In genomic region chr19:12093777-12094176, GRCh38 we compare ENCODE assay signal across 30 cellular contexts. TPM values are rescaled to one million over a fixed set of nuclear protein-coding genes. Genes with fewer than 3 reads are reported as not detected.
A peak's percentile ranks its signal among the peaks of the same experiment; 100 is the strongest.
DNase-seq lines count a peak whose midpoint lies in the region; ATAC-seq, FAIRE-seq and TF ChIP-seq lines count a peak whose summit lies in the region.
"Had no signal": no experiment of that assay in that cellular context is flagged by ENCODE, and none has a peak within 500 bp of the region (broad histone marks: within the 10 kb centered on the region; RNA-seq: fewer than 3 reads in every experiment).

No MANE protein-coding gene starts in this region.

- TF ChIP-seq EP300 in GM12878 (IDR thresholded peaks at IDR 0.05; ENCODE audit: borderline replicate concordance in 1 of 2, control insufficient read depth in 1 of 2, low read depth in 2 of 2, low read length in 2 of 2), result no peak

- H2BK5ac ChIP-seq in H9 (ENCODE audit: insufficient read length, low read length), result no peak overlapping the region

- peaks cover 18% of the 10 kb centered on the region for H3K36me3 Mint-ChIP-seq in activated T-cell treated with anti-CD3 and anti-CD28 coated beads, Interleukin-2, amount 50 U/mL, for 24 hours (ENCODE audit: low read depth)
- H3K36me3 Mint-ChIP-seq in H9 (ENCODE audit: insufficient read depth in 1 of 3, low read depth in 3 of 3), result peaks cover 47 to 52% (median 48%) of the 10 kb centered on the region in 3 experiments
- H3K36me3 Mint-ChIP-seq in osteocyte (ENCODE audit: unreplicated experiment), result peaks cover 22% of the 10 kb centered on the region
- peaks cover 9 to 15% of the 10 kb centered on the region in 2 donors for H3K36me3 Mint-ChIP-seq in stimulated activated naive B cell treated with anti-CD40 and anti-IgM and Interleukin-4, amounts not matched to agents 10 μg/mL and 1 μg/mL and 100 μg/mL, for 72 hours

- TF ChIP-seq CTCF in H9 (conservative IDR thresholded peaks at IDR 0.05) (no peak), GM12878 (IDR thresholded peaks at IDR 0.05 in 2 of 3, conservative IDR thresholded peaks at IDR 0.05 in 1 of 3; ENCODE audit: control insufficient read depth in 2 of 3, extremely low read depth in 1 of 3, insufficient read depth in 1 of 3, low read depth in 3 of 3, low read length in 3 of 3) (no peak), osteocyte (IDR thresholded peaks at IDR 0.05) (no peak)

- peaks cover 4% of the 10 kb centered on the region for H3K23me2 ChIP-seq in H9 (ENCODE audit: insufficient read length, low read depth, low read length, poor library complexity, severe bottlenecking)

- intact Hi-C loops in GM12878 (cut with micrococcal nuclease; ENCODE audit: unreplicated experiment), result no loop called here

- SMC1A ChIA-PET in GM12878 (lab: Charles Lee; ENCODE audit: uncharacterized antibody, unreplicated experiment), result no interaction called here

- H2BK20ac ChIP-seq in H9 (ENCODE audit: low read depth, low read length, poor library complexity, severe bottlenecking), result no peak overlapping the region

- H3F3A ChIP-seq in GM23248 (ENCODE audit: insufficient read depth), result peaks cover 9% of the 10 kb centered on the region; the same call in 1 of the 2 replicates

- in situ Hi-C loops in GM12878 (cut with MboI), result no loop called here
- in situ Hi-C loops in GM23248 (cut with MboI), result no loop called here

- peaks cover 6% of the 10 kb centered on the region for H3K4me1 Mint-ChIP-seq in activated T-cell treated with anti-CD3 and anti-CD28 coated beads, Interleukin-2, amount 50 U/mL, for 24 hours (ENCODE audit: low read depth)
- peaks cover 12 to 19% of the 10 kb centered on the region in 2 experiments for H3K4me1 Mint-ChIP-seq in H9
- H3K4me1 Mint-ChIP-seq in osteocyte (ENCODE audit: unreplicated experiment), result peaks cover 15% of the 10 kb centered on the region
- peaks cover 8 to 23% of the 10 kb centered on the region in 2 donors for H3K4me1 Mint-ChIP-seq in stimulated activated naive B cell treated with anti-CD40 and anti-IgM and Interleukin-4, amounts not matched to agents 10 μg/mL and 1 μg/mL and 100 μg/mL, for 72 hours

- no peak overlapping the region for H2BK12ac ChIP-seq in H9 (ENCODE audit: insufficient read length, low read depth, low read length)

- H3K9me3 Mint-ChIP-seq in activated T-cell treated with anti-CD3 and anti-CD28 coated beads, Interleukin-2, amount 50 U/mL, for 24 hours, result peaks cover 10% of the 10 kb centered on the region
- H3K9me3 Mint-ChIP-seq in H9 (peaks cover 30 to 42% of the 10 kb centered on the region in 2 experiments), osteocyte (ENCODE audit: unreplicated experiment) (peaks cover 17% of the 10 kb centered on the region)
- no peaks in the 10 kb centered on the region for H3K9me3 Mint-ChIP-seq in stimulated activated naive B cell treated with anti-CD40 and anti-IgM and Interleukin-4, amounts not matched to agents 10 μg/mL and 1 μg/mL and 100 μg/mL, for 72 hours

- no peak overlapping the region for H4K91ac ChIP-seq in H9 (ENCODE audit: insufficient read length, low read depth, low read length)

- H3K9ac ChIP-seq in H9 (ENCODE audit: extremely low read depth, insufficient read length, low read length) (no peak overlapping the region), GM12878 (ENCODE audit: control insufficient read depth, insufficient read depth, low read length) (no peak overlapping the region), GM23248 (no peak overlapping the region)
- H3K9ac ChIP-seq: KMS-11 had no signal

- WGBS in H9 (ENCODE audit: extremely low coverage, insufficient read length, low lambda C conversion rate), result no CpG with 5 or more reads among the region's 3 CpGs
- 0% methylated on average over 3 of the region's 3 CpGs for WGBS in GM12878 (ENCODE audit: insufficient coverage, insufficient replicate concordance, low lambda C conversion rate, missing lambda C conversion rate)
- WGBS in GM23248 (ENCODE audit: low coverage in 1 of 2, low lambda C conversion rate in 2 of 2, missing lambda C conversion rate in 2 of 2), 2 experiments, result 88 to 90% methylated on average over 3 of the region's 3 CpGs

- H3K4me3 ChIP-seq in GM12878, result no peak overlapping the region
- H3K4me3 ChIP-seq in GM23248, result no peak overlapping the region
- H3K4me3 ChIP-seq: body of pancreas, mucosa of descending colon had no signal

- no peak overlapping the region for H2BK15ac ChIP-seq in H9 (ENCODE audit: low read depth, low read length)

- no peak overlapping the region for H4K8ac ChIP-seq in H9 (replicated peaks; ENCODE audit: insufficient read length, low read depth, low read length)

- H3K9me3 ChIP-seq in H9 (ENCODE audit: control insufficient read depth, low read depth, low read length) (no peaks in the 10 kb centered on the region), GM12878 (replicated peaks; ENCODE audit: control insufficient read depth, insufficient read depth, low read length) (peaks cover 2% of the 10 kb centered on the region; the same call in 2 of the 3 replicates), GM23248 (ENCODE audit: low read depth) (no peaks in the 10 kb centered on the region)
- H3K9me3 ChIP-seq: body of pancreas, Caco-2, upper lobe of right lung had no signal

- H2AFZ ChIP-seq in H9 (ENCODE audit: low read length), result no peak overlapping the region
- no peak overlapping the region for H2AFZ ChIP-seq in GM12878 (ENCODE audit: control insufficient read depth, low read depth, low read length)
- H2AFZ ChIP-seq in GM23248, result no peak overlapping the region

- H3K27ac ChIP-seq in H9 (ENCODE audit: insufficient read length, low read depth, low read length) (no peak overlapping the region), GM12878 (ENCODE audit: control insufficient read depth, insufficient read depth) (no peak overlapping the region), GM23248 (no peak overlapping the region)
- H3K27ac ChIP-seq: body of pancreas, KMS-11, RWPE1, SK-N-MC, upper lobe of right lung, VCaP had no signal

- H4K20me1 ChIP-seq in H9 (ENCODE audit: control insufficient read depth, insufficient read depth, insufficient read length), result no peaks in the 10 kb centered on the region
- no peaks in the 10 kb centered on the region for H4K20me1 ChIP-seq in GM12878 (ENCODE audit: control insufficient read depth, insufficient read depth)
- no peaks in the 10 kb centered on the region for H4K20me1 ChIP-seq in GM23248 (ENCODE audit: insufficient read depth)

- no peak for DNase-seq in activated T-cell treated with anti-CD3 and anti-CD28 coated beads, Interleukin-2, amount 50 U/mL, for 24 hours
- no peak for DNase-seq in activated T-cell treated with anti-CD3 and anti-CD28 coated beads, Interleukin-2, amount 50 U/mL, for 48 hours
- no peak for DNase-seq in H9
- peak; percentile 23 for DNase-seq in GM12878 (ENCODE audit: low read depth, low spot score)
- no peak for DNase-seq in osteocyte (ENCODE audit: extremely low spot score, unreplicated experiment)
- DNase-seq in GDM1 (lab: John Stamatoyannopoulos, UW), result no peak
- DNase-seq in stimulated activated naive B cell treated with anti-CD40 and anti-IgM and Interleukin-4, amounts not matched to agents 10 μg/mL and 1 μg/mL and 100 μg/mL, for 72 hours, result no peak
- no peak for DNase-seq in GM23248
- DNase-seq: activated CD4-positive, alpha-beta memory T cell treated with anti-CD3 and anti-CD28 coated beads, Interleukin-2, amount 10 ng/mL, durations not matched to agents 7 days and 5 days; body of pancreas; Caco-2; effector memory CD4-positive, alpha-beta T cell; foreskin melanocyte; hippocampal formation; islet precursor cell; mucosa of descending colon; NCI-H1694 treated with DMSO at 0.1 percent for 48 hours; NCI-H526; nucleus accumbens; stimulated activated CD4-positive, alpha-beta T cell treated with anti-CD3 and anti-CD28 coated beads, Interleukin-4, amount 100 ng/mL, for 1 hour; upper lobe of right lung had no signal

- H3K9me2 ChIP-seq in GM23248 (ENCODE audit: insufficient read depth), result no peaks in the 10 kb centered on the region

- BruUV-seq in GM12878 (replicated peaks; lab: Mats Ljungman, UMichigan), result no TSS peak

- no peak overlapping the region for H3K27ac Mint-ChIP-seq in activated T-cell treated with anti-CD3 and anti-CD28 coated beads, Interleukin-2, amount 50 U/mL, for 24 hours
- H3K27ac Mint-ChIP-seq in H9, result no peak overlapping the region
- no peak overlapping the region for H3K27ac Mint-ChIP-seq in osteocyte (ENCODE audit: unreplicated experiment)
- H3K27ac Mint-ChIP-seq in stimulated activated naive B cell treated with anti-CD40 and anti-IgM and Interleukin-4, amounts not matched to agents 10 μg/mL and 1 μg/mL and 100 μg/mL, for 72 hours, result no peak overlapping the region
- H3K27ac Mint-ChIP-seq: activated CD4-positive, alpha-beta memory T cell treated with anti-CD3 and anti-CD28 coated beads, Interleukin-2, amount 10 ng/mL, durations not matched to agents 7 days and 5 days; B cell had no signal

- H3K27me3 ChIP-seq in H9 (ENCODE audit: insufficient read depth, low read length) (no peaks in the 10 kb centered on the region), GM12878 (replicated peaks in 1 of 2; ENCODE audit: control insufficient read depth in 2 of 2, insufficient read depth in 2 of 2, low read length in 1 of 2) (no peaks in the 10 kb centered on the region), GM23248 (replicated peaks; ENCODE audit: insufficient read depth) (no peaks in the 10 kb centered on the region)
- H3K27me3 ChIP-seq: body of pancreas, upper lobe of right lung had no signal

- no peaks in the 10 kb centered on the region for H3K36me3 ChIP-seq in GM12878 (ENCODE audit: control insufficient read depth in 2 of 2, insufficient read depth in 2 of 2, low read length in 1 of 2)
- no peaks in the 10 kb centered on the region for H3K36me3 ChIP-seq in GM23248 (ENCODE audit: low read depth)
- H3K36me3 ChIP-seq: upper lobe of right lung had no signal

- no peak overlapping the region for H3K14ac ChIP-seq in H9 (ENCODE audit: insufficient read depth, low read length)

- no peak overlapping the region for H3K4ac ChIP-seq in H9 (ENCODE audit: low read depth, low read length)

- H3K18ac ChIP-seq in H9 (ENCODE audit: insufficient read length, low read depth, low read length), result no peak overlapping the region

- no peak for TF ChIP-seq RAD21 in GM12878 (IDR thresholded peaks at IDR 0.05; ENCODE audit: insufficient read depth, low read depth, low read length)

- RAD21 ChIA-PET in GM12878 (lab: Charles Lee; ENCODE audit: unreplicated experiment), result no interaction called here

- H2BK120ac ChIP-seq in H9 (ENCODE audit: low read depth, low read length, poor library complexity, severe bottlenecking), result no peak overlapping the region

- peaks cover 7% of the 10 kb centered on the region for H3K79me1 ChIP-seq in H9 (ENCODE audit: insufficient read depth, low read depth, low read length, poor library complexity, severe bottlenecking)

- H3K79me2 ChIP-seq in H9 (ENCODE audit: insufficient read depth, low read length), result peaks cover 4% of the 10 kb centered on the region; the same call in 1 of the 2 replicates
- no peaks in the 10 kb centered on the region for H3K79me2 ChIP-seq in GM12878 (ENCODE audit: control insufficient read depth, insufficient read depth, low read length)
- peaks cover 51% of the 10 kb centered on the region for H3K79me2 ChIP-seq in GM23248 (ENCODE audit: insufficient read depth)

- no peak overlapping the region for H2AK5ac ChIP-seq in H9 (ENCODE audit: insufficient read length, low read length)

- H3K4me1 ChIP-seq in H9 (ENCODE audit: insufficient read depth, low read length), result no peaks in the 10 kb centered on the region
- H3K4me1 ChIP-seq in GM12878 (ENCODE audit: control insufficient read depth, insufficient read depth, low read length), result no peaks in the 10 kb centered on the region
- peaks cover 5% of the 10 kb centered on the region; the same call in 1 of the 2 replicates for H3K4me1 ChIP-seq in GM23248 (ENCODE audit: insufficient read depth)
- H3K4me1 ChIP-seq: Caco-2 had no signal

- no peak overlapping the region for H3K23ac ChIP-seq in H9 (ENCODE audit: insufficient read length, low read depth, low read length)

- H3T11ph ChIP-seq in H9 (ENCODE audit: low read length), result no peak overlapping the region

- POLR2A ChIA-PET in GM12878 (lab: Charles Lee), result interaction anchor here (0.6 kb wide), 2 partner anchors 24 to 241 kb away, joined by 5 to 7 read pairs; no protein-coding TSS in a partner anchor

- no peak for TF ChIP-seq POLR2A in GM12878 (IDR thresholded peaks at IDR 0.05; ENCODE audit: low read depth, low read length)

- H3K4me3 Mint-ChIP-seq in activated T-cell treated with anti-CD3 and anti-CD28 coated beads, Interleukin-2, amount 50 U/mL, for 24 hours, result peak overlapping the region; percentile 81
- H3K4me3 Mint-ChIP-seq in H9 (peak overlapping the region; percentile 88 to 94; a peak in 4 of 5 replicates), osteocyte (ENCODE audit: unreplicated experiment) (peak overlapping the region; percentile 86)
- peak overlapping the region in 1 of 2 donors; percentile 90 for H3K4me3 Mint-ChIP-seq in stimulated activated naive B cell treated with anti-CD40 and anti-IgM and Interleukin-4, amounts not matched to agents 10 μg/mL and 1 μg/mL and 100 μg/mL, for 72 hours

- no peak overlapping the region for H4K5ac ChIP-seq in H9 (ENCODE audit: insufficient read length, low read depth, low read length)

- FAIRE-seq in GM12878 (lab: Jason Lieb, UNC), result peak; percentile 49

- H3K56ac ChIP-seq in H9 (ENCODE audit: insufficient read length, low read depth, low read length), result no peak overlapping the region

- CTCF ChIA-PET in GM12878 (lab: Yijun Ruan, JAX), result interaction anchor here (4.1 kb wide), 1 partner anchor 170 kb away, joined by 26 read pairs; the partner anchor contains the start of gene ZNF700

- peak; percentile 36; the same call in 2 of the 3 replicates for ATAC-seq in GM12878
- ATAC-seq in stimulated activated naive B cell treated with anti-CD40 and anti-IgM and Interleukin-4, amounts not matched to agents 10 μg/mL and 1 μg/mL and 100 μg/mL, for 72 hours (replicated peaks), result no peak
- ATAC-seq: body of pancreas, esophagus mucosa, mucosa of descending colon, upper lobe of right lung had no signal

- peaks cover 29% of the 10 kb centered on the region for H3K27me3 Mint-ChIP-seq in activated T-cell treated with anti-CD3 and anti-CD28 coated beads, Interleukin-2, amount 50 U/mL, for 24 hours
- H3K27me3 Mint-ChIP-seq in H9 (ENCODE audit: low read depth) (no peaks in the 10 kb centered on the region), osteocyte (ENCODE audit: unreplicated experiment) (no peaks in the 10 kb centered on the region)
- H3K27me3 Mint-ChIP-seq in stimulated activated naive B cell treated with anti-CD40 and anti-IgM and Interleukin-4, amounts not matched to agents 10 μg/mL and 1 μg/mL and 100 μg/mL, for 72 hours, result no peaks in the 10 kb centered on the region

- H3K4me2 ChIP-seq in H9 (ENCODE audit: insufficient read depth, insufficient read length, low read length), result no peak overlapping the region
- no peak overlapping the region; the same call in 1 of the 2 replicates for H3K4me2 ChIP-seq in GM12878 (ENCODE audit: control insufficient read depth, insufficient read depth)
- no peak overlapping the region for H3K4me2 ChIP-seq in GM23248 (ENCODE audit: unreplicated experiment)
- H3K4me2 ChIP-seq: KMS-11 had no signal

RNA-seq across cellular contexts. Expression of gene ZNF844, which starts 29.2 kb away (rescaled TPM):
- total RNA-seq in H9 (2021) (8.7 and 10.0 TPM in 2 replicates), GM12878 (2014; rRNA removed) (0.96 and 1.0 TPM in 2 replicates), GM12878 (2014; rRNA removed; fragmentation: Illumina TruSeq; extraction: Trizol) (1.0 and 1.1 TPM in 2 replicates), GM12878 (2021) (1.1 and 1.4 TPM in 2 replicates), osteocyte (10.2 and 12.7 TPM in 2 replicates)
- total RNA-seq in GM12878 (2013; cell fraction: nucleolus; rRNA removed), result 1.1 and 1.4 TPM in 2 replicates
- 2.2 TPM for polyA plus RNA-seq in GM12878 (2011; ENCODE audit: low read depth)
- polyA plus RNA-seq in GM12878 (2011; rRNA removed) (0.16 and 0.24 TPM in 2 replicates), GM12878 (2014; fragmentation: Illumina TruSeq; extraction: Trizol) (0.93 and 1.5 TPM in 2 replicates), GM12878 (2014; fragmentation: Nextera tagmentation; extraction: Ambion mirVana) (under 1 TPM; 0.16 to 0.26 TPM), GM12878 (2014; rRNA removed) (0.38 and 0.47 TPM in 2 replicates), GM12878 (2016; fragmentation: Nextera tagmentation; extraction: Ambion mirVana) (under 1 TPM; 0.42 to 0.96 TPM), GM23248 (2016; fragmentation: Nextera tagmentation; extraction: Ambion mirVana) (1.7 and 2.3 TPM in 2 replicates)
- polyA plus RNA-seq in GM12878 (2011; cell fraction: cytosol; rRNA removed), result 0.07 and 0.10 TPM in 2 replicates
- polyA plus RNA-seq in GM12878 (2011; cell fraction: nucleus; rRNA removed), result 0.09 and 0.13 TPM in 2 replicates
- 2.9 and 3.5 TPM in 2 replicates for polyA plus RNA-seq in GM12878 (2012)
- polyA minus RNA-seq in GM12878 (2011; rRNA and poly(A)+ RNA removed), result 0.07 and 0.10 TPM in 2 replicates
- not detected in 2 replicates for polyA minus RNA-seq in GM12878 (2011; cell fraction: cytosol; rRNA and poly(A)+ RNA removed)
- polyA minus RNA-seq in GM12878 (2011; cell fraction: nucleus; rRNA and poly(A)+ RNA removed), result 0.10 and 0.12 TPM in 2 replicates
- total RNA-seq in GM23248 (2014; rRNA removed; shearing (Covaris generic)), result 4.0 and 4.2 TPM in 2 replicates
- total RNA-seq: A172 had no signal

RNA-seq across cellular contexts. Expression of gene ZNF878, which starts 41.0 kb away (rescaled TPM):
- total RNA-seq in H9 (2021), result 5.4 and 5.6 TPM in 2 replicates
- 24.9 and 26.8 TPM in 2 replicates for total RNA-seq in GM12878 (2013; cell fraction: nucleolus; rRNA removed)
- total RNA-seq in GM12878 (2014; rRNA removed), result 0.68 and 1.3 TPM in 2 replicates
- total RNA-seq in GM12878 (2014; rRNA removed; fragmentation: Illumina TruSeq; extraction: Trizol), result 1.1 and 1.7 TPM in 2 replicates
- total RNA-seq in GM12878 (2021), result 0.74 TPM in 2 replicates
- polyA plus RNA-seq in GM12878 (2011; ENCODE audit: low read depth), result 0.43 TPM
- polyA plus RNA-seq in GM12878 (2011; rRNA removed), result 1.3 and 1.8 TPM in 2 replicates
- 0.52 and 0.69 TPM in 2 replicates for polyA plus RNA-seq in GM12878 (2011; cell fraction: cytosol; rRNA removed)
- 1.2 TPM in 2 replicates for polyA plus RNA-seq in GM12878 (2011; cell fraction: nucleus; rRNA removed)
- 0.79 and 0.83 TPM in 2 replicates for polyA plus RNA-seq in GM12878 (2012)
- 0.63 and 0.97 TPM in 2 replicates for polyA plus RNA-seq in GM12878 (2014; fragmentation: Illumina TruSeq; extraction: Trizol)
- under 1 TPM; 0.24 to 0.79 TPM for polyA plus RNA-seq in GM12878 (2014; fragmentation: Nextera tagmentation; extraction: Ambion mirVana)
- 0.30 and 0.33 TPM in 2 replicates for polyA plus RNA-seq in GM12878 (2014; rRNA removed)
- polyA plus RNA-seq in GM12878 (2016; fragmentation: Nextera tagmentation; extraction: Ambion mirVana), result under 1 TPM; 0.44 to 0.82 TPM
- 2.6 and 3.7 TPM in 2 replicates for polyA minus RNA-seq in GM12878 (2011; rRNA and poly(A)+ RNA removed)
- 0.52 and 1.7 TPM in 2 replicates for polyA minus RNA-seq in GM12878 (2011; cell fraction: cytosol; rRNA and poly(A)+ RNA removed)
- polyA minus RNA-seq in GM12878 (2011; cell fraction: nucleus; rRNA and poly(A)+ RNA removed), result 1.7 and 2.1 TPM in 2 replicates
- total RNA-seq in osteocyte, result 0.38 TPM in 1 of 2 replicates, not detected in the other
- total RNA-seq in GM23248 (2014; rRNA removed; shearing (Covaris generic)), result not detected in 2 replicates
- polyA plus RNA-seq in GM23248 (2016; fragmentation: Nextera tagmentation; extraction: Ambion mirVana), result 0.18 TPM in 1 of 2 replicates, not detected in the other
- total RNA-seq: A172, B cell, HT1080, upper lobe of right lung had no signal
- polyA plus RNA-seq: smooth muscle cell had no signal

RNA-seq across cellular contexts. Expression of gene ZNF20, which starts 46.4 kb away (rescaled TPM):
- total RNA-seq in H9 (2021) (5.6 and 5.7 TPM in 2 replicates), GM12878 (2014; rRNA removed) (2.3 and 3.8 TPM in 2 replicates), GM12878 (2014; rRNA removed; fragmentation: Illumina TruSeq; extraction: Trizol) (4.9 and 5.1 TPM in 2 replicates), GM12878 (2021) (1.5 and 2.5 TPM in 2 replicates), osteocyte (3.9 and 8.5 TPM in 2 replicates)
- total RNA-seq in GM12878 (2013; cell fraction: nucleolus; rRNA removed), result 19.3 and 20.3 TPM in 2 replicates
- 1.5 TPM for polyA plus RNA-seq in GM12878 (2011; ENCODE audit: low read depth)
- polyA plus RNA-seq in GM12878 (2011; rRNA removed) (4.5 and 5.0 TPM in 2 replicates), GM12878 (2014; fragmentation: Illumina TruSeq; extraction: Trizol) (2.4 and 2.5 TPM in 2 replicates), GM12878 (2014; fragmentation: Nextera tagmentation; extraction: Ambion mirVana) (1 to 10 TPM; 2.5 to 2.8 TPM), GM12878 (2014; rRNA removed) (1.4 and 2.0 TPM in 2 replicates), GM12878 (2016; fragmentation: Nextera tagmentation; extraction: Ambion mirVana) (1 to 10 TPM; 2.9 TPM), GM23248 (2016; fragmentation: Nextera tagmentation; extraction: Ambion mirVana) (1.3 and 2.1 TPM in 2 replicates)
- 1.8 and 2.1 TPM in 2 replicates for polyA plus RNA-seq in GM12878 (2011; cell fraction: cytosol; rRNA removed)
- polyA plus RNA-seq in GM12878 (2011; cell fraction: nucleus; rRNA removed), result 3.5 and 4.0 TPM in 2 replicates
- 2.6 and 3.9 TPM in 2 replicates for polyA plus RNA-seq in GM12878 (2012)
- 4.3 and 6.5 TPM in 2 replicates for polyA minus RNA-seq in GM12878 (2011; rRNA and poly(A)+ RNA removed)
- 1.1 and 4.5 TPM in 2 replicates for polyA minus RNA-seq in GM12878 (2011; cell fraction: cytosol; rRNA and poly(A)+ RNA removed)
- 6.2 and 7.2 TPM in 2 replicates for polyA minus RNA-seq in GM12878 (2011; cell fraction: nucleus; rRNA and poly(A)+ RNA removed)
- total RNA-seq in GM23248 (2014; rRNA removed; shearing (Covaris generic)), result 5.5 and 5.9 TPM in 2 replicates

RNA-seq across cellular contexts. Expression of gene ZNF433, which starts 58.3 kb away (rescaled TPM):
- 1.9 and 2.4 TPM in 2 replicates for total RNA-seq in H9 (2021)
- total RNA-seq in GM12878 (2013; cell fraction: nucleolus; rRNA removed), result 13.9 and 16.3 TPM in 2 replicates
- total RNA-seq in GM12878 (2014; rRNA removed), result 0.79 and 0.82 TPM in 2 replicates
- 1.5 and 1.8 TPM in 2 replicates for total RNA-seq in GM12878 (2014; rRNA removed; fragmentation: Illumina TruSeq; extraction: Trizol)
- 1.2 and 1.3 TPM in 2 replicates for total RNA-seq in GM12878 (2021)
- polyA plus RNA-seq in GM12878 (2011; ENCODE audit: low read depth), result 3.3 TPM
- polyA plus RNA-seq in GM12878 (2011; rRNA removed), result 0.95 and 1.0 TPM in 2 replicates
- 0.32 and 0.34 TPM in 2 replicates for polyA plus RNA-seq in GM12878 (2011; cell fraction: cytosol; rRNA removed)
- 1.5 and 1.6 TPM in 2 replicates for polyA plus RNA-seq in GM12878 (2011; cell fraction: nucleus; rRNA removed)
- 3.2 and 5.3 TPM in 2 replicates for polyA plus RNA-seq in GM12878 (2012)
- 2.0 and 2.5 TPM in 2 replicates for polyA plus RNA-seq in GM12878 (2014; fragmentation: Illumina TruSeq; extraction: Trizol)
- polyA plus RNA-seq in GM12878 (2014; fragmentation: Nextera tagmentation; extraction: Ambion mirVana), result 1 to 10 TPM; 1.7 to 1.8 TPM
- 1.0 and 1.3 TPM in 2 replicates for polyA plus RNA-seq in GM12878 (2014; rRNA removed)
- polyA plus RNA-seq in GM12878 (2016; fragmentation: Nextera tagmentation; extraction: Ambion mirVana), result 1 to 10 TPM; 2.5 to 2.9 TPM
- 1.3 and 1.8 TPM in 2 replicates for polyA minus RNA-seq in GM12878 (2011; rRNA and poly(A)+ RNA removed)
- not detected in 2 replicates for polyA minus RNA-seq in GM12878 (2011; cell fraction: cytosol; rRNA and poly(A)+ RNA removed)
- polyA minus RNA-seq in GM12878 (2011; cell fraction: nucleus; rRNA and poly(A)+ RNA removed), result 0.60 and 1.1 TPM in 2 replicates
- 4.5 and 7.5 TPM in 2 replicates for total RNA-seq in osteocyte
- 1.5 and 7.6 TPM in 2 replicates for total RNA-seq in GM23248 (2014; rRNA removed; shearing (Covaris generic))
- 4.2 and 5.0 TPM in 2 replicates for polyA plus RNA-seq in GM23248 (2016; fragmentation: Nextera tagmentation; extraction: Ambion mirVana)
- total RNA-seq: HT1080 had no signal
